In the genomic region with DNA sequence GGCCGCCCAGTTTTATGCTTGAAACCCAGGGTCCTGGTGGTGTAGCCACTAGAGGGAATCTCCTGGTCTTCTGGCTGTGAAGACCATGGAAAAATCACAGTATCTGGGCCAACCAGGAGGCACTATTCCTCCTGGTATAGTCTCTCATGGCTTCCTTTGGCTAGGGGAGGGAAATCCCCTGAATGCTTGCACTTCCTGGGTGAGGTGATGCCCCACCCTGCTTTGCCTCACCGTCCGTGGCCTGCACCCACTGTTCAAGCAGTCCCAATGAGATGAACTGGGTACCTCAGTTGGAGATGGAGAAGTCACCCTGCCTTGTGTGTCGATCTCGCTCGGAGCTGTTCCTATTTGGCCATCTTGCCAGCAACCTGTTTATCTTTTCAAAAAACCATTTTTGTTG, we compare ENCODE assay signal across 11 cellular contexts. TPM values are rescaled to one million over a fixed set of nuclear protein-coding genes. Genes with fewer than 3 reads are reported as not detected.
DNase-seq lines count a peak whose midpoint lies in the region; ATAC-seq and TF ChIP-seq lines count a peak whose summit lies in the region.
"Had no signal": no experiment of that assay in that cellular context is flagged by ENCODE, and none has a peak within 500 bp of the region (broad histone marks: within the 10 kb centered on the region; RNA-seq: fewer than 3 reads in every experiment).

No MANE protein-coding gene starts in this region.

- CTCF ChIA-PET in naive thymus-derived CD4-positive, alpha-beta T cell (lab: Charles Lee): interaction anchor here (0.8 kb wide), 1 partner anchor 15 kb away, joined by 4 read pairs; no protein-coding TSS in a partner anchor

- H3K4me3 Mint-ChIP-seq in naive thymus-derived CD4-positive, alpha-beta T cell: peak overlapping the region; percentile 38 to 78 (median 66)

- intact Hi-C loops in naive thymus-derived CD4-positive, alpha-beta T cell (cut with micrococcal nuclease): loop anchor here (1.0 kb wide), 1 partner anchor 10 kb away; a partner anchor contains a TSS
- intact Hi-C loops in thyroid gland (cut with DNase I): no loop called here

- ATAC-seq in GM18511 (IDR thresholded peaks at IDR 0.05; ENCODE audit: unreplicated experiment): peak; percentile 74
- ATAC-seq in HG02885 (IDR thresholded peaks at IDR 0.05; ENCODE audit: poor library complexity, unreplicated experiment): peak; percentile 71
- peak; percentile 83 for ATAC-seq in naive thymus-derived CD4-positive, alpha-beta T cell
- ATAC-seq in GM21717 (IDR thresholded peaks at IDR 0.05; ENCODE audit: unreplicated experiment): no peak

- peaks cover 7 to 38% (median 30%) of the 10 kb centered on the region in 7 donors for H3K4me1 Mint-ChIP-seq in naive thymus-derived CD4-positive, alpha-beta T cell

- H3K4me1 ChIP-seq in naive thymus-derived CD4-positive, alpha-beta T cell (ENCODE audit: control insufficient read depth in 2 of 2, insufficient read depth in 2 of 2, low read length in 2 of 2): peaks cover 9 to 18% of the 10 kb centered on the region in 2 donors
- H3K4me1 ChIP-seq in thyroid gland: no peaks in the 10 kb centered on the region

- peaks cover 3 to 46% (median 16%) of the 10 kb centered on the region in 11 donors for H3K9me3 Mint-ChIP-seq in naive thymus-derived CD4-positive, alpha-beta T cell

- no peak for TF ChIP-seq CTCF in thyroid gland (IDR thresholded peaks at IDR 0.05)

- H3K27me3 ChIP-seq in naive thymus-derived CD4-positive, alpha-beta T cell (ENCODE audit: control insufficient read depth in 2 of 2, insufficient read depth in 2 of 2, low read length in 2 of 2): no peaks in the 10 kb centered on the region
- no peaks in the 10 kb centered on the region for H3K27me3 ChIP-seq in thyroid gland
- H3K27me3 ChIP-seq in MG63: no peaks in the 10 kb centered on the region

- H3K4me3 ChIP-seq in naive thymus-derived CD4-positive, alpha-beta T cell (ENCODE audit: low read length): no peak overlapping the region
- H3K4me3 ChIP-seq in thyroid gland (replicated peaks in 1 of 3): no peak overlapping the region
- H3K4me3 ChIP-seq in MG63: no peak overlapping the region
- H3K4me3 ChIP-seq: skin epidermis had no signal

- WGBS in thyroid gland, 2 donors: 93 to 95% methylated on average over 5 to 6 of the region's 6 CpGs

- H3K36me3 Mint-ChIP-seq in naive thymus-derived CD4-positive, alpha-beta T cell: peaks cover 6 to 66% (median 24%) of the 10 kb centered on the region in 5 donors

- H3K9me3 ChIP-seq in naive thymus-derived CD4-positive, alpha-beta T cell (ENCODE audit: control insufficient read depth in 2 of 3, low read length in 3 of 3): no peaks in the 10 kb centered on the region
- H3K9me3 ChIP-seq in thyroid gland (no peaks in the 10 kb centered on the region), MG63 (no peaks in the 10 kb centered on the region)

- peak; percentile 33 for DNase-seq in activated T-cell treated with anti-CD3 and anti-CD28 coated beads, Interleukin-2, amount 50 U/mL, for 1 hour
- DNase-seq in naive thymus-derived CD4-positive, alpha-beta T cell: peak in 8 of 9 donors; percentile 22 to 33 (median 30)
- DNase-seq in C1 segment of cervical spinal cord (lab: John Stamatoyannopoulos, UW) (no peak), thyroid gland (no peak), MG63 (no peak)
- DNase-seq: NCI-H1105, NCI-H526 treated with DMSO at 0.1 percent for 48 hours had no signal

- H3K27ac Mint-ChIP-seq in naive thymus-derived CD4-positive, alpha-beta T cell: peak overlapping the region; percentile 49 to 92 (median 79)

- no peak for TF ChIP-seq POLR2A in thyroid gland (IDR thresholded peaks at IDR 0.05)

- POLR2A ChIA-PET in naive thymus-derived CD4-positive, alpha-beta T cell (lab: Charles Lee): interaction anchor here (0.6 to 1.4 kb wide), 3 partner anchors 10 to 36 kb away, joined by 3 to 4 read pairs (median 3); a partner anchor contains a TSS

- peaks cover 0 to 11% (median 0%) of the 10 kb centered on the region in 5 donors for H3K27me3 Mint-ChIP-seq in naive thymus-derived CD4-positive, alpha-beta T cell

- no peaks in the 10 kb centered on the region for H3K36me3 ChIP-seq in naive thymus-derived CD4-positive, alpha-beta T cell (ENCODE audit: control insufficient read depth in 2 of 3, insufficient read depth in 3 of 3, low read length in 3 of 3)
- H3K36me3 ChIP-seq in thyroid gland: no peaks in the 10 kb centered on the region
- no peaks in the 10 kb centered on the region for H3K36me3 ChIP-seq in MG63

- peak overlapping the region; percentile 10 for H3K27ac ChIP-seq in naive thymus-derived CD4-positive, alpha-beta T cell (ENCODE audit: low read depth, low read length)
- H3K27ac ChIP-seq in thyroid gland: no peak overlapping the region
- H3K27ac ChIP-seq: skin epidermis had no signal

RNA-seq across cellular contexts. Expression of a gene that starts 10.1 kb away (rescaled TPM):
- 10 to 100 TPM; 18.7 to 39.8 (median 21.2) TPM for total RNA-seq in naive thymus-derived CD4-positive, alpha-beta T cell
- polyA plus RNA-seq in naive thymus-derived CD4-positive, alpha-beta T cell: 10 to 100 TPM in 1 of 2 donors, 1 to 10 TPM in 1; 9.2 to 22.1 TPM
- total RNA-seq in thyroid gland: 10 to 100 TPM; 17.3 to 21.2 (median 18.7) TPM
- total RNA-seq in MG63 (2014; rRNA removed; shearing (Covaris generic); ENCODE audit: low replicate concordance): 3.7 and 7.8 TPM in 2 replicates

Comparison
In these comparisons a context has a peak if more than half of its experiments do, and no peak if none do; other contexts are left out.
1. DNase-seq: peak in activated T-cell treated with anti-CD3 and anti-CD28 coated beads, Interleukin-2, amount 50 U/mL, for 1 hour (single experiment) and naive thymus-derived CD4-positive, alpha-beta T cell (8 of 9); none in C1 segment of cervical spinal cord (0 of 14), thyroid gland (0 of 2) and MG63 (single experiment).